In genomic region chr6:24809728-24810127, GRCh38 we compare ENCODE assay signal across 25 cellular contexts. TPM values are rescaled to one million over a fixed set of nuclear protein-coding genes. Genes with fewer than 3 reads are reported as not detected.
DNase-seq lines count a peak whose midpoint lies in the region; ATAC-seq and TF ChIP-seq lines count a peak whose summit lies in the region.
"Had no signal": no experiment of that assay in that cellular context is flagged by ENCODE, and none has a peak within 500 bp of the region (broad histone marks: within the 10 kb centered on the region; RNA-seq: fewer than 3 reads in every experiment).

No MANE protein-coding gene starts in this region.

- ATAC-seq in effector memory CD8-positive, alpha-beta T cell (replicated peaks), result no peak
- ATAC-seq in naive thymus-derived CD8-positive, alpha-beta T cell, result no peak
- ATAC-seq in HG02884 (IDR thresholded peaks at IDR 0.05; ENCODE audit: unreplicated experiment), result no peak
- ATAC-seq: HCT116, Panc1 had no signal

- no peaks in the 10 kb centered on the region for H3K27me3 ChIP-seq in CD4-positive, alpha-beta memory T cell (ENCODE audit: insufficient read depth, low read length)
- no peaks in the 10 kb centered on the region for H3K27me3 ChIP-seq in stomach

- no peak overlapping the region for H3K4me3 Mint-ChIP-seq in activated CD4-positive, alpha-beta memory T cell treated with anti-CD3 and anti-CD28 coated beads for 36 hours
- H3K4me3 Mint-ChIP-seq in activated CD4-positive, alpha-beta memory T cell treated with anti-CD3 and anti-CD28 coated beads, Interleukin-2, amount 10 ng/mL, durations not matched to agents 7 days and 5 days, result no peak overlapping the region
- no peak overlapping the region for H3K4me3 Mint-ChIP-seq in CD4-positive, alpha-beta memory T cell
- H3K4me3 Mint-ChIP-seq in effector memory CD8-positive, alpha-beta T cell, result no peak overlapping the region
- H3K4me3 Mint-ChIP-seq in naive thymus-derived CD8-positive, alpha-beta T cell, result peak overlapping the region in 1 of 10 donors; percentile 61

- 78 to 96% (median 91%) methylated on average over 3 of the region's 3 CpGs for WGBS in stomach, 5 donors

- no peak for TF ChIP-seq POLR2A in stomach (IDR thresholded peaks at IDR 0.05)

- no peaks in the 10 kb centered on the region for H3K9me3 ChIP-seq in CD4-positive, alpha-beta memory T cell (ENCODE audit: control insufficient read depth in 1 of 2, low read length in 2 of 2)
- no peaks in the 10 kb centered on the region for H3K9me3 ChIP-seq in stomach

- no peak for TF ChIP-seq CTCF in stomach (IDR thresholded peaks at IDR 0.05)

- H3K36me3 ChIP-seq in CD4-positive, alpha-beta memory T cell (ENCODE audit: insufficient read depth, low read length), result peaks cover 61% of the 10 kb centered on the region
- H3K36me3 ChIP-seq in stomach, result peaks cover 0 to 44% (median 31%) of the 10 kb centered on the region in 4 donors

- H3K4me1 ChIP-seq in CD4-positive, alpha-beta memory T cell (ENCODE audit: insufficient read depth, low read length), result no peaks in the 10 kb centered on the region
- H3K4me1 ChIP-seq in stomach, result no peaks in the 10 kb centered on the region

- DNase-seq in activated CD4-positive, alpha-beta memory T cell treated with anti-CD3 and anti-CD28 coated beads for 36 hours, result no peak
- DNase-seq in activated CD4-positive, alpha-beta memory T cell treated with anti-CD3 and anti-CD28 coated beads, Interleukin-2, amount 10 ng/mL, durations not matched to agents 7 days and 5 days, result no peak
- no peak for DNase-seq in CD4-positive, alpha-beta memory T cell
- DNase-seq in effector memory CD8-positive, alpha-beta T cell, result no peak
- no peak for DNase-seq in naive thymus-derived CD8-positive, alpha-beta T cell
- DNase-seq in NCI-H187 (lab: John Stamatoyannopoulos, UW) (no peak), stomach (no peak)
- DNase-seq: AML-193, C1 segment of cervical spinal cord, EL, GF-D8, IMR-90, MV-4-11, NCI-H1105 treated with DMSO at 0.1 percent for 48 hours, NCI-H1694, NCI-H2081 treated with DMSO at 0.1 percent for 48 hours, NCI-H524 treated with DMSO at 0.1 percent for 48 hours, NCI-H82, SIG-M5 had no signal

- H3K4me3 ChIP-seq in CD4-positive, alpha-beta memory T cell (ENCODE audit: low read length in 2 of 2), result no peak overlapping the region
- H3K4me3 ChIP-seq in stomach, result no peak overlapping the region

- H3K27ac ChIP-seq in CD4-positive, alpha-beta memory T cell (ENCODE audit: low read depth, low read length), result no peak overlapping the region
- no peak overlapping the region for H3K27ac ChIP-seq in stomach
- H3K27ac ChIP-seq: 22Rv1 had no signal

- no peaks in the 10 kb centered on the region for H3K9me3 Mint-ChIP-seq in activated CD4-positive, alpha-beta memory T cell treated with anti-CD3 and anti-CD28 coated beads for 36 hours
- H3K9me3 Mint-ChIP-seq in activated CD4-positive, alpha-beta memory T cell treated with anti-CD3 and anti-CD28 coated beads, Interleukin-2, amount 10 ng/mL, durations not matched to agents 7 days and 5 days, result no peaks in the 10 kb centered on the region
- H3K9me3 Mint-ChIP-seq in CD4-positive, alpha-beta memory T cell, result no peaks in the 10 kb centered on the region
- H3K9me3 Mint-ChIP-seq in effector memory CD8-positive, alpha-beta T cell, result no peaks in the 10 kb centered on the region
- H3K9me3 Mint-ChIP-seq in naive thymus-derived CD8-positive, alpha-beta T cell, result no peaks in the 10 kb centered on the region

- H3K27me3 Mint-ChIP-seq in activated CD4-positive, alpha-beta memory T cell treated with anti-CD3 and anti-CD28 coated beads for 36 hours, result no peaks in the 10 kb centered on the region
- no peaks in the 10 kb centered on the region for H3K27me3 Mint-ChIP-seq in activated CD4-positive, alpha-beta memory T cell treated with anti-CD3 and anti-CD28 coated beads, Interleukin-2, amount 10 ng/mL, durations not matched to agents 7 days and 5 days
- no peaks in the 10 kb centered on the region for H3K27me3 Mint-ChIP-seq in CD4-positive, alpha-beta memory T cell
- no peaks in the 10 kb centered on the region for H3K27me3 Mint-ChIP-seq in effector memory CD8-positive, alpha-beta T cell
- no peaks in the 10 kb centered on the region for H3K27me3 Mint-ChIP-seq in naive thymus-derived CD8-positive, alpha-beta T cell

- no peaks in the 10 kb centered on the region for H3K4me1 Mint-ChIP-seq in activated CD4-positive, alpha-beta memory T cell treated with anti-CD3 and anti-CD28 coated beads for 36 hours (ENCODE audit: low read depth)
- no peaks in the 10 kb centered on the region for H3K4me1 Mint-ChIP-seq in activated CD4-positive, alpha-beta memory T cell treated with anti-CD3 and anti-CD28 coated beads, Interleukin-2, amount 10 ng/mL, durations not matched to agents 7 days and 5 days
- peaks cover 0 to 1% (median 0%) of the 10 kb centered on the region in 4 donors for H3K4me1 Mint-ChIP-seq in CD4-positive, alpha-beta memory T cell
- peaks cover 3 to 5% of the 10 kb centered on the region in 2 donors for H3K4me1 Mint-ChIP-seq in effector memory CD8-positive, alpha-beta T cell (ENCODE audit: low read depth in 2 of 2)
- peaks cover 0 to 4% (median 0%) of the 10 kb centered on the region in 4 donors for H3K4me1 Mint-ChIP-seq in naive thymus-derived CD8-positive, alpha-beta T cell

- CTCF ChIA-PET in activated CD4-positive, alpha-beta memory T cell treated with anti-CD3 and anti-CD28 coated beads for 36 hours (lab: Charles Lee), result no interaction called here
- CTCF ChIA-PET in activated CD4-positive, alpha-beta memory T cell treated with anti-CD3 and anti-CD28 coated beads, Interleukin-2, amount 10 ng/mL, durations not matched to agents 7 days and 5 days (lab: Charles Lee), result no interaction called here
- CTCF ChIA-PET in CD4-positive, alpha-beta memory T cell (lab: Charles Lee; ENCODE audit: partially characterized antibody), result interaction anchor here (1.6 kb wide), 1 partner anchor 9 kb away, joined by 4 read pairs; no protein-coding TSS in a partner anchor

- no peak for TF ChIP-seq EP300 in stomach (IDR thresholded peaks at IDR 0.05)

- intact Hi-C loops in activated CD4-positive, alpha-beta memory T cell treated with anti-CD3 and anti-CD28 coated beads for 36 hours (cut with micrococcal nuclease), result no loop called here
- intact Hi-C loops in CD4-positive, alpha-beta memory T cell (cut with micrococcal nuclease), result no loop called here
- intact Hi-C loops in stomach (cut with DNase I; ENCODE audit: low total_unique reads), result no loop called here

- peaks cover 19% of the 10 kb centered on the region for H3K36me3 Mint-ChIP-seq in activated CD4-positive, alpha-beta memory T cell treated with anti-CD3 and anti-CD28 coated beads for 36 hours
- peaks cover 56% of the 10 kb centered on the region for H3K36me3 Mint-ChIP-seq in activated CD4-positive, alpha-beta memory T cell treated with anti-CD3 and anti-CD28 coated beads, Interleukin-2, amount 10 ng/mL, durations not matched to agents 7 days and 5 days (ENCODE audit: low read depth)
- peaks cover 40 to 62% of the 10 kb centered on the region in 2 donors for H3K36me3 Mint-ChIP-seq in CD4-positive, alpha-beta memory T cell
- H3K36me3 Mint-ChIP-seq in effector memory CD8-positive, alpha-beta T cell (ENCODE audit: insufficient read depth), result peaks cover 67% of the 10 kb centered on the region
- H3K36me3 Mint-ChIP-seq in naive thymus-derived CD8-positive, alpha-beta T cell, result peaks cover 4 to 66% (median 34%) of the 10 kb centered on the region in 3 donors

- POLR2A ChIA-PET in activated CD4-positive, alpha-beta memory T cell treated with anti-CD3 and anti-CD28 coated beads for 36 hours (lab: Charles Lee), result interaction anchor here (0.8 kb wide), 1 partner anchor 9 kb away, joined by 3 read pairs; no protein-coding TSS in a partner anchor
- POLR2A ChIA-PET in activated CD4-positive, alpha-beta memory T cell treated with anti-CD3 and anti-CD28 coated beads, Interleukin-2, amount 10 ng/mL, durations not matched to agents 7 days and 5 days (lab: Charles Lee), result no interaction called here
- POLR2A ChIA-PET in CD4-positive, alpha-beta memory T cell (lab: Charles Lee; ENCODE audit: partially characterized antibody), result interaction anchor here (0.9 kb wide), 1 partner anchor 11 kb away, joined by 4 read pairs; the partner anchor contains the start of gene ARMH2
- POLR2A ChIA-PET in naive thymus-derived CD8-positive, alpha-beta T cell (lab: Charles Lee), result interaction anchor here (0.6 to 0.7 kb wide), 2 partner anchors 48 to 260 kb away, joined by 3 to 7 read pairs; no protein-coding TSS in a partner anchor

- peak overlapping the region; percentile 8 for H3K27ac Mint-ChIP-seq in activated CD4-positive, alpha-beta memory T cell treated with anti-CD3 and anti-CD28 coated beads for 36 hours
- no peak overlapping the region for H3K27ac Mint-ChIP-seq in activated CD4-positive, alpha-beta memory T cell treated with anti-CD3 and anti-CD28 coated beads, Interleukin-2, amount 10 ng/mL, durations not matched to agents 7 days and 5 days
- H3K27ac Mint-ChIP-seq in CD4-positive, alpha-beta memory T cell, result peak overlapping the region in 5 of 7 donors; percentile 48 to 88 (median 64)
- H3K27ac Mint-ChIP-seq in effector memory CD8-positive, alpha-beta T cell, result peak overlapping the region; percentile 51 to 54
- H3K27ac Mint-ChIP-seq in naive thymus-derived CD8-positive, alpha-beta T cell, result peak overlapping the region in 9 of 10 donors; percentile 11 to 83 (median 52)

RNA-seq across cellular contexts. Expression of gene ARMH2, which starts 11.0 kb away (rescaled TPM):
- not detected for total RNA-seq in activated CD4-positive, alpha-beta memory T cell treated with anti-CD3 and anti-CD28 coated beads for 36 hours
- total RNA-seq in activated CD4-positive, alpha-beta memory T cell treated with anti-CD3 and anti-CD28 coated beads, Interleukin-2, amount 10 ng/mL, durations not matched to agents 7 days and 5 days, result 1 to 10 TPM; 1.2 to 1.5 TPM
- 1 to 10 TPM; 3.1 to 4.7 TPM for total RNA-seq in CD4-positive, alpha-beta memory T cell
- polyA plus RNA-seq in CD4-positive, alpha-beta memory T cell, result under 1 TPM in 1 of 2 donors, not detected in 1; 0.55 TPM
- total RNA-seq in naive thymus-derived CD8-positive, alpha-beta T cell, result 1 to 10 TPM; 4.5 to 7.1 TPM
- under 1 TPM in 2 of 3 donors, not detected in 1; 0.26 to 0.27 TPM for polyA plus RNA-seq in naive thymus-derived CD8-positive, alpha-beta T cell
- total RNA-seq in stomach, result not detected
- not detected for polyA plus RNA-seq in stomach
- total RNA-seq: H1, IMR-90, M059J had no signal
- polyA plus RNA-seq: H1, IMR-90 had no signal

RNA-seq across cellular contexts. Expression of gene GMNN, which starts 35.0 kb away (rescaled TPM):
- total RNA-seq in activated CD4-positive, alpha-beta memory T cell treated with anti-CD3 and anti-CD28 coated beads for 36 hours, result 10 to 100 TPM; 76.5 to 77.4 TPM
- 10 to 100 TPM; 67.6 to 69.0 TPM for total RNA-seq in activated CD4-positive, alpha-beta memory T cell treated with anti-CD3 and anti-CD28 coated beads, Interleukin-2, amount 10 ng/mL, durations not matched to agents 7 days and 5 days
- total RNA-seq in CD4-positive, alpha-beta memory T cell, result 1 to 10 TPM; 6.1 to 6.7 TPM
- polyA plus RNA-seq in CD4-positive, alpha-beta memory T cell, result 1 to 10 TPM; 3.4 to 3.6 TPM
- total RNA-seq in naive thymus-derived CD8-positive, alpha-beta T cell, result 1 to 10 TPM; 3.4 to 3.6 TPM
- 1 to 10 TPM; 4.0 to 5.3 (median 4.3) TPM for polyA plus RNA-seq in naive thymus-derived CD8-positive, alpha-beta T cell
- 100 to 1,000 TPM in 1 of 5 donors, 10 to 100 TPM in 2, 1 to 10 TPM in 1, not detected in 1; 2.7 to 142 (median 26.7) TPM for total RNA-seq in stomach
- polyA plus RNA-seq in stomach, result 10 to 100 TPM; 17.3 to 40.7 (median 33.0) TPM
